8 cellular contexts compared by ENCODE assay signal in the genomic region with DNA sequence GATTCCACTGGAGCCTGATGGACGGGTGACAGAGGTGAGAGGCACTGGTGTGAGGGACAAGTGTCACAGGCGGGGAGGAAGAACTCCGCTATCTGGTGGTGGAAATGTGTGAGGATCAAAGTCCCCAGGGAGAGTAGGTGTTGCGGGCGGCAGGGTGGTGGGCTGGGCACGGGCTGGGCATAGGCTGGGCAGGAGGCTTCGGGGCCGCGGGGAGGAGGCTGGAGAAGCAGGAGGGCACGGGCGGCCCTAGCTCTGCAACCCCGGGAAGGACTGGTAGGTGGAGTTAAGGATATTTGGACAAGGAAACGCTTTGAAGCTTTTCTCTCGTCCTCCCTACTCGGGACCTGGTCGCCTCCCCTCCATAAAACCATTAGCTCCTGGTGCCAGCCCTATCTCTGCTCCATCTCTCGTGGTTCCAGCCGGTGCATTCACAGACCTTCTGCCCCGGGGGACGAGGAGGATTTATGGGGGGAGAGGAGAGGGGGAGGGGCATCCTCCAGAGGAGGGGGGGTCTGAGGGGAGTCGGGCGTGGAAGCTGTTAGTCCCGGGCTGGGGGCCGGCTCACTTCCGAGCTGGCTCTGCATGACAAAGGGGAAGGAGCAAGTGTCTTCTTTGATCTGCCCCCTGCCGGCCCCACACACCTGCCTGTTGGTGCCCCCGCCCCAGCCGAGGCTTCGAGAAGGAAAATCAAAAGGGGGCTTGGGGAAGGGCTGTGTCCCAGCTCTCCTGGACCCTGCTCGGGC. TPM values are rescaled to one million over a fixed set of nuclear protein-coding genes. Genes with fewer than 3 reads are reported as not detected.
DNase-seq lines count a peak whose midpoint lies in the region; ATAC-seq and TF ChIP-seq lines count a peak whose summit lies in the region.

No MANE protein-coding gene starts in this region.

- 0 to 1% methylated on average over 16 to 20 of the region's 30 CpGs for WGBS in mesodermal cell (ENCODE audit: insufficient coverage in 2 of 2), 2 experiments

- peak; percentile 81 for DNase-seq in DMS53 (lab: John Stamatoyannopoulos, UW)
- DNase-seq in NAMALWA (ENCODE audit: low spot score): peak; percentile 56
- DNase-seq in caudate nucleus (lab: John Stamatoyannopoulos, UW): peak in 7 of 61 donors; percentile 15 to 58 (median 42)
- no peak for DNase-seq in GM10266 (ENCODE audit: extremely low spot score)
- DNase-seq in medulla oblongata (ENCODE audit: extremely low spot score): no peak

- peak overlapping the region; percentile 58 for H3K27ac ChIP-seq in caudate nucleus (ENCODE audit: low read depth, low read length)
- H3K27ac ChIP-seq in mesodermal cell (ENCODE audit: low read depth, low read length, severe bottlenecking): no peak overlapping the region

- TF ChIP-seq CTCF in GM10266 (IDR thresholded peaks at IDR 0.05; ENCODE audit: control insufficient read depth, insufficient read depth, low read depth, missing control alignments): no peak

- peaks cover 4% of the 10 kb centered on the region for H3K4me1 ChIP-seq in mesodermal cell (ENCODE audit: control insufficient read depth, insufficient read depth, low read length, poor library complexity, severe bottlenecking)

- ATAC-seq in HG02938 (IDR thresholded peaks at IDR 0.05; ENCODE audit: unreplicated experiment) (no peak), HG02885 (IDR thresholded peaks at IDR 0.05; ENCODE audit: poor library complexity, unreplicated experiment) (no peak)

- peak overlapping the region; percentile 36 for H3K4me3 ChIP-seq in mesodermal cell (ENCODE audit: extremely low read depth, insufficient read depth, low read length, poor library complexity, severe bottlenecking)

- peaks cover 6% of the 10 kb centered on the region for H3K36me3 ChIP-seq in mesodermal cell (ENCODE audit: control insufficient read depth, insufficient read depth, low read length)

- no peaks in the 10 kb centered on the region for H3K9me3 ChIP-seq in mesodermal cell (ENCODE audit: control insufficient read depth, low read length)

RNA-seq across cellular contexts. Expression of a gene that starts 0.5 kb away (rescaled TPM):
- 21.4 TPM for polyA plus RNA-seq in mesodermal cell (2013, experiment 1 of 2)
- polyA plus RNA-seq in mesodermal cell (2013, experiment 2 of 2): 19.5 TPM

RNA-seq across cellular contexts. Expression of a gene that starts 35.1 kb away (rescaled TPM):
- polyA plus RNA-seq in mesodermal cell (2013, experiment 1 of 2): 12.1 TPM
- polyA plus RNA-seq in mesodermal cell (2013, experiment 2 of 2): 11.9 TPM

Comparison
In these comparisons a context has a peak if more than half of its experiments do, and no peak if none do; other contexts are left out.
1. DNase-seq: peak in DMS53 (single experiment) and NAMALWA (single experiment); none in GM10266 (single experiment) and medulla oblongata (single experiment).